11 cellular contexts compared by ENCODE assay signal in the genomic region with DNA sequence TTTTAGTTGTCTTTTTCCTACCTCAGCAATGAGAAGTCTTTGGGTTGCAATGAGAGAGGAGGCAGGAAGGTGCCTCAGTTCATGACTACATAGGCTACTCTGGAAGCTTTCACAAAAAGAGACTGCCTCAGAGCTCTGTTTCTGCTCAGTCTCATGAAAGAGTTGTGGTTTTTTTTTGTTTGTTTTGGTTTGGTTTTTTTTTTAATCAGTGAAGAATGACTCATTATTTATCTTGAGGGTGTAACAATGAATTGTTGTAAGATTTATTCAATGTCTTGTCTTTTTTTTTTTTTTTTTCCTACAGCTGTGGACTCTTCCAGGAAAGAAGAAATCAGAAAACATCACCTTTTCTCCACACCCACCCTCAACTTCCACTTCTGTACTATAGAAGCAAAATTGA.
DNase-seq lines count a peak whose midpoint lies in the region; ATAC-seq and TF ChIP-seq lines count a peak whose summit lies in the region.
"Had no signal": no experiment of that assay in that cellular context is flagged by ENCODE, and none has a peak within 500 bp of the region (broad histone marks: within the 10 kb centered on the region; RNA-seq: fewer than 3 reads in every experiment).

No MANE protein-coding gene starts in this region.

- TF ChIP-seq CTCF in PC-3 (conservative IDR thresholded peaks at IDR 0.05; ENCODE audit: low read depth, low read length) (no peak), fibroblast of mammary gland (conservative IDR thresholded peaks at IDR 0.05; ENCODE audit: control insufficient read depth, insufficient read depth, low read depth, low read length) (no peak)

- no peaks in the 10 kb centered on the region for H3K36me3 Mint-ChIP-seq in activated T-cell treated with anti-CD3 and anti-CD28 coated beads, Interleukin-2, amount 50 U/mL, for 4 hours (ENCODE audit: insufficient read depth)

- no peaks in the 10 kb centered on the region for H4K20me1 ChIP-seq in PC-3 (ENCODE audit: low read length)
- H4K20me1 ChIP-seq: BLaER1 had no signal

- intact Hi-C loops in PC-3 (cut with micrococcal nuclease), result loop anchor here (1.0 to 5.0 kb wide), 3 partner anchors 13 to 59 kb away; no protein-coding TSS in a partner anchor

- no peak for DNase-seq in activated T-cell treated with anti-CD3 and anti-CD28 coated beads, Interleukin-2, amount 50 U/mL, for 4 hours
- DNase-seq in activated T-cell treated with anti-CD3 and anti-CD28 coated beads, Interleukin-2, amount 50 U/mL, for 48 hours, result no peak
- DNase-seq in PC-3, result peak; percentile 83
- peak; percentile 87 for DNase-seq in fibroblast of mammary gland (ENCODE audit: low read depth)
- DNase-seq in stimulated activated naive CD8-positive, alpha-beta T cell treated with anti-CD3 and anti-CD28 coated beads, Interleukin-15, Interleukin-2, amounts not matched to agents 100 U/mL and 50 U/mL, for 24 hours, result no peak
- DNase-seq in SHP77 treated with DMSO at 0.1 percent for 48 hours (lab: John Stamatoyannopoulos, UW), result no peak
- no peak for DNase-seq in NCI-H526 treated with DMSO at 0.1 percent for 48 hours (lab: John Stamatoyannopoulos, UW)
- DNase-seq: T-helper 17 cell, uterus had no signal

- H3F3A ChIP-seq in PC-3 (ENCODE audit: low read length, unreplicated experiment), result no peaks in the 10 kb centered on the region

- H3K4me1 ChIP-seq in PC-3 (ENCODE audit: insufficient read depth, low read length), result peaks cover 22% of the 10 kb centered on the region
- H3K4me1 ChIP-seq: BLaER1, uterus had no signal

- no peaks in the 10 kb centered on the region for H3K9me2 ChIP-seq in PC-3 (replicated peaks; ENCODE audit: low read length)

- peak overlapping the region; percentile 32 for H3K9ac ChIP-seq in PC-3 (ENCODE audit: low read length)
- H3K9ac ChIP-seq: BLaER1 had no signal

- peak overlapping the region; percentile 88 for H3K27ac ChIP-seq in PC-3 (ENCODE audit: low read length)
- H3K27ac ChIP-seq: BLaER1, uterus had no signal

- H3K9me3 ChIP-seq in PC-3 (ENCODE audit: low read length), result no peaks in the 10 kb centered on the region
- H3K9me3 ChIP-seq: BLaER1, uterus had no signal

- H3K79me2 ChIP-seq in PC-3 (ENCODE audit: low read length), result no peaks in the 10 kb centered on the region

- no peaks in the 10 kb centered on the region for H3K36me3 ChIP-seq in PC-3 (ENCODE audit: low read depth, low read length)
- H3K36me3 ChIP-seq: BLaER1, uterus had no signal

- peak; percentile 76 to 84 for ATAC-seq in activated T-cell treated with anti-CD3 and anti-CD28 coated beads, Interleukin-2, amount 50 U/mL, for 4 hours
- ATAC-seq in PC-3, result peak; percentile 97
- peak; percentile 82 for ATAC-seq in stimulated activated naive CD8-positive, alpha-beta T cell treated with anti-CD3 and anti-CD28 coated beads, Interleukin-15, Interleukin-2, amounts not matched to agents 100 U/mL and 50 U/mL, for 24 hours
- no peak for ATAC-seq in GM21360 (IDR thresholded peaks at IDR 0.05; ENCODE audit: unreplicated experiment)
- ATAC-seq: T-helper 17 cell had no signal

- H3K4me2 ChIP-seq in PC-3 (ENCODE audit: low read length), result peak overlapping the region; percentile 71
- H3K4me2 ChIP-seq: BLaER1 had no signal

- H3K27me3 Mint-ChIP-seq in activated T-cell treated with anti-CD3 and anti-CD28 coated beads, Interleukin-2, amount 50 U/mL, for 4 hours (ENCODE audit: low read depth), result peaks cover 10% of the 10 kb centered on the region

- BruUV-seq in PC-3 (replicated peaks; lab: Mats Ljungman, UMichigan), result no TSS peak

- POLR2A ChIA-PET in PC-3 (lab: Charles Lee; ENCODE audit: unreplicated experiment), result interaction anchor here (0.5 to 0.7 kb wide), 4 partner anchors 11 to 66 kb away, joined by 3 to 11 read pairs (median 6); no protein-coding TSS in a partner anchor

- peaks cover 5% of the 10 kb centered on the region for H3K9me3 Mint-ChIP-seq in activated T-cell treated with anti-CD3 and anti-CD28 coated beads, Interleukin-2, amount 50 U/mL, for 4 hours

- H2AFZ ChIP-seq in PC-3 (ENCODE audit: low read length), result no peak overlapping the region

- H3K27me3 ChIP-seq in PC-3 (ENCODE audit: low read length), result no peaks in the 10 kb centered on the region
- H3K27me3 ChIP-seq: BLaER1, uterus had no signal

- H3K4me1 Mint-ChIP-seq in activated T-cell treated with anti-CD3 and anti-CD28 coated beads, Interleukin-2, amount 50 U/mL, for 4 hours (ENCODE audit: low read depth), result peaks cover 10% of the 10 kb centered on the region
- H3K4me1 Mint-ChIP-seq: T-helper 17 cell had no signal

- no peak overlapping the region for H3K4me3 Mint-ChIP-seq in activated T-cell treated with anti-CD3 and anti-CD28 coated beads, Interleukin-2, amount 50 U/mL, for 4 hours
- H3K4me3 Mint-ChIP-seq: T-helper 17 cell had no signal

- CTCF ChIA-PET in PC-3 (lab: Charles Lee), result interaction anchor here (0.6 to 0.8 kb wide), 5 partner anchors 16 to 85 kb away, joined by 3 to 10 read pairs (median 4); no protein-coding TSS in a partner anchor

- H3K4me3 ChIP-seq in PC-3 (ENCODE audit: low read length) (peak overlapping the region; percentile 31; the same call in 1 of the 2 replicates), fibroblast of mammary gland (ENCODE audit: control insufficient read depth, low read depth, low read length) (no peak overlapping the region)
- H3K4me3 ChIP-seq: BLaER1, uterus had no signal

Comparison
In these comparisons a context has a peak if more than half of its experiments do, and no peak if none do; other contexts are left out.
1. DNase-seq: peak in PC-3 (single experiment) and fibroblast of mammary gland (single experiment); none in activated T-cell treated with anti-CD3 and anti-CD28 coated beads, Interleukin-2, amount 50 U/mL, for 4 hours (single experiment), activated T-cell treated with anti-CD3 and anti-CD28 coated beads, Interleukin-2, amount 50 U/mL, for 48 hours (0 of 2), stimulated activated naive CD8-positive, alpha-beta T cell treated with anti-CD3 and anti-CD28 coated beads, Interleukin-15, Interleukin-2, amounts not matched to agents 100 U/mL and 50 U/mL, for 24 hours (single experiment), SHP77 treated with DMSO at 0.1 percent for 48 hours (single experiment) and NCI-H526 treated with DMSO at 0.1 percent for 48 hours (single experiment).